22 cellular contexts compared by ENCODE assay signal in the genomic region with DNA sequence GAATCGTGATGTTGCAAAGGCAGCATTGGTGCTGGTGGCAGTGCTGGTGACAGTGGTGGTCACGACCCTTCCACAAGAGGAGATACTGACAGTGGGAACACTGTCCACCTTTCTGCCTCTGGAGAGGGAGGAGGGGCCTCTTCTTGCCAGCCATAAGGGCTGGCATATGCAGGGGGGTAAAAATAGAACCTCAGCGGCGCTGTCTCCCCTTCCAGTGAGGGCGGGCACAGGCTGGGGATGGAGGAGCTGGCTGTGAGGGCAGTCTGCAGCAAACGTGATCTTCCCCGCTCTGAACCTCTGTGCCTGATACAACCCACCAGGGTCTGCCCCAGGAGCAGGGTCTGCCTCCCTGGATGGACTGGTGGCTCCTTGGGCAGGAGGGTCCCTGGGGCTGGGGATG. TPM values are rescaled to one million over a fixed set of nuclear protein-coding genes. Genes with fewer than 3 reads are reported as not detected.
"Had no signal": no experiment of that assay in that cellular context is flagged by ENCODE, and none has a peak within 500 bp of the region (broad histone marks: within the 10 kb centered on the region; RNA-seq: fewer than 3 reads in every experiment).

No MANE protein-coding gene starts in this region.

- H3K79me2 ChIP-seq: hepatocyte had no signal

- H3K4me3 ChIP-seq: hepatocyte, left lung, stomach, thoracic aorta, upper lobe of right lung had no signal

- H2AFZ ChIP-seq: hepatocyte had no signal

- H3K4me2 ChIP-seq: hepatocyte, SK-N-SH had no signal

- H3K27me3 Mint-ChIP-seq: activated B cell treated with CpG ODN at 0.5 μM for 24 hours; memory B cell; naive thymus-derived CD8-positive, alpha-beta T cell had no signal

- H3K4me3 Mint-ChIP-seq: activated B cell treated with CpG ODN at 0.5 μM for 24 hours; activated CD4-positive, alpha-beta T cell treated with anti-CD3 and anti-CD28 coated beads, Interleukin-2, amount 10 ng/mL, durations not matched to agents 24 days and 14 days; activated naive CD8-positive, alpha-beta T cell treated with anti-CD3 and anti-CD28 coated beads for 36 hours; activated T-cell treated with anti-CD3 and anti-CD28 coated beads, Interleukin-2, amount 50 U/mL, for 72 hours; brain; memory B cell had no signal

- H3K27me3 ChIP-seq: hepatocyte had no signal

- H3K9me3 ChIP-seq: left lung, SK-N-SH, stomach, thoracic aorta, upper lobe of right lung had no signal

- H3K9ac ChIP-seq: SK-N-SH had no signal

- DNase-seq: activated B cell treated with CpG ODN at 0.5 μM for 24 hours; activated CD4-positive, alpha-beta T cell treated with anti-CD3 and anti-CD28 coated beads, Interleukin-2, amount 10 ng/mL, durations not matched to agents 24 days and 14 days; activated CD8-positive, alpha-beta memory T cell treated with anti-CD3 and anti-CD28 coated beads, Interleukin-2, amount 50 U/mL, for 48 hours; activated gamma-delta T cell; activated naive CD8-positive, alpha-beta T cell treated with anti-CD3 and anti-CD28 coated beads for 36 hours; activated T-cell treated with anti-CD3 and anti-CD28 coated beads, Interleukin-2, amount 50 U/mL, for 72 hours; dermis blood vessel endothelial cell; left lung; naive thymus-derived CD8-positive, alpha-beta T cell; SK-N-SH; stimulated activated CD4-positive, alpha-beta T cell treated with anti-CD3 and anti-CD28 coated beads, Interleukin-1b, Interleukin-23, amount 100 ng/mL, for 48 hours; stomach; upper lobe of right lung had no signal

- ATAC-seq: activated T-cell treated with anti-CD3 and anti-CD28 coated beads, Interleukin-2, amount 50 U/mL, for 72 hours; left lung; naive thymus-derived CD8-positive, alpha-beta T cell; upper lobe of right lung had no signal

- H3K27ac ChIP-seq: hepatocyte, left lung, stomach, thoracic aorta, upper lobe of right lung had no signal

- H3K9me3 Mint-ChIP-seq: activated B cell treated with CpG ODN at 0.5 μM for 24 hours; activated CD4-positive, alpha-beta T cell treated with anti-CD3 and anti-CD28 coated beads, Interleukin-2, amount 10 ng/mL, durations not matched to agents 24 days and 14 days; activated naive CD8-positive, alpha-beta T cell treated with anti-CD3 and anti-CD28 coated beads for 36 hours; activated T-cell treated with anti-CD3 and anti-CD28 coated beads, Interleukin-2, amount 50 U/mL, for 72 hours; brain; memory B cell; naive thymus-derived CD8-positive, alpha-beta T cell had no signal

- H3K36me3 ChIP-seq: stomach, thoracic aorta, upper lobe of right lung had no signal

- H3K27ac Mint-ChIP-seq: activated B cell treated with CpG ODN at 0.5 μM for 24 hours; activated CD4-positive, alpha-beta T cell treated with anti-CD3 and anti-CD28 coated beads, Interleukin-2, amount 10 ng/mL, durations not matched to agents 24 days and 14 days; activated naive CD8-positive, alpha-beta T cell treated with anti-CD3 and anti-CD28 coated beads for 36 hours; activated T-cell treated with anti-CD3 and anti-CD28 coated beads, Interleukin-2, amount 50 U/mL, for 72 hours; memory B cell had no signal

- FAIRE-seq: endometrium, keratinocyte, TTC549 had no signal

- H3K4me1 ChIP-seq: upper lobe of right lung had no signal

RNA-seq across cellular contexts. Expression of gene RAP1GAP2, which starts 3.4 kb away (rescaled TPM):
- total RNA-seq: activated naive CD8-positive, alpha-beta T cell treated with anti-CD3 and anti-CD28 coated beads for 36 hours had no signal

RNA-seq across cellular contexts. Expression of gene CCDC92B, which starts 50.2 kb away (rescaled TPM):
- total RNA-seq: activated B cell treated with CpG ODN at 0.5 μM for 24 hours; activated naive CD8-positive, alpha-beta T cell treated with anti-CD3 and anti-CD28 coated beads for 36 hours; dermis blood vessel endothelial cell; hepatocyte; omental fat pad; pulmonary artery endothelial cell had no signal
- polyA plus RNA-seq: keratinocyte; naive thymus-derived CD8-positive, alpha-beta T cell had no signal
